1 cellular context compared by ENCODE assay signal in genomic region chr12:106084048-106084671, GRCh38.
TF ChIP-seq lines count a peak whose summit lies in the region.

No MANE protein-coding gene starts in this region.

TF ChIP-seq in GM23338, 12 proteins besides CTCF, POLR2A, EP300 and RAD21 (continued from another document):
- TF ChIP-seq ZNF462 (CRISPR knock-in tag; IDR thresholded peaks at IDR 0.05) (no peak), CREB1 (CRISPR knock-in tag; IDR thresholded peaks at IDR 0.05; ENCODE audit: low read depth) (no peak), ZNF331 (CRISPR knock-in tag; IDR thresholded peaks at IDR 0.05; ENCODE audit: low read depth) (no peak), EZH2phosphoT487 (IDR thresholded peaks at IDR 0.05; ENCODE audit: unreplicated experiment) (no peak), STAT1 (IDR thresholded peaks at IDR 0.05; ENCODE audit: unreplicated experiment) (no peak)
